7 cellular contexts compared by ENCODE assay signal in genomic region chr9:66890334-66890733, GRCh38.
ATAC-seq lines count a peak whose summit lies in the region.

No MANE protein-coding gene starts in this region.

- ATAC-seq in GM18861 (IDR thresholded peaks at IDR 0.05; ENCODE audit: unreplicated experiment) = peak; percentile 89
- ATAC-seq in GM19395 (IDR thresholded peaks at IDR 0.05; ENCODE audit: unreplicated experiment) = peak; percentile 93
- peak; percentile 83 for ATAC-seq in GM21423 (IDR thresholded peaks at IDR 0.05; ENCODE audit: unreplicated experiment)
- ATAC-seq in HG02571 (IDR thresholded peaks at IDR 0.05; ENCODE audit: unreplicated experiment) = peak; percentile 59
- ATAC-seq in HG02943 (IDR thresholded peaks at IDR 0.05; ENCODE audit: low read depth, unreplicated experiment) = peak; percentile 73
- peak; percentile 76 for ATAC-seq in HG03108 (IDR thresholded peaks at IDR 0.05; ENCODE audit: unreplicated experiment)
- ATAC-seq in HG03520 (IDR thresholded peaks at IDR 0.05; ENCODE audit: unreplicated experiment) = peak; percentile 84

Comparison
In these comparisons a context has a peak if more than half of its experiments do, and no peak if none do; other contexts are left out.
1. Peak in every context shown above with its lines: ATAC-seq.